ENCODE assay signal across 1 cellular context in the genomic region with DNA sequence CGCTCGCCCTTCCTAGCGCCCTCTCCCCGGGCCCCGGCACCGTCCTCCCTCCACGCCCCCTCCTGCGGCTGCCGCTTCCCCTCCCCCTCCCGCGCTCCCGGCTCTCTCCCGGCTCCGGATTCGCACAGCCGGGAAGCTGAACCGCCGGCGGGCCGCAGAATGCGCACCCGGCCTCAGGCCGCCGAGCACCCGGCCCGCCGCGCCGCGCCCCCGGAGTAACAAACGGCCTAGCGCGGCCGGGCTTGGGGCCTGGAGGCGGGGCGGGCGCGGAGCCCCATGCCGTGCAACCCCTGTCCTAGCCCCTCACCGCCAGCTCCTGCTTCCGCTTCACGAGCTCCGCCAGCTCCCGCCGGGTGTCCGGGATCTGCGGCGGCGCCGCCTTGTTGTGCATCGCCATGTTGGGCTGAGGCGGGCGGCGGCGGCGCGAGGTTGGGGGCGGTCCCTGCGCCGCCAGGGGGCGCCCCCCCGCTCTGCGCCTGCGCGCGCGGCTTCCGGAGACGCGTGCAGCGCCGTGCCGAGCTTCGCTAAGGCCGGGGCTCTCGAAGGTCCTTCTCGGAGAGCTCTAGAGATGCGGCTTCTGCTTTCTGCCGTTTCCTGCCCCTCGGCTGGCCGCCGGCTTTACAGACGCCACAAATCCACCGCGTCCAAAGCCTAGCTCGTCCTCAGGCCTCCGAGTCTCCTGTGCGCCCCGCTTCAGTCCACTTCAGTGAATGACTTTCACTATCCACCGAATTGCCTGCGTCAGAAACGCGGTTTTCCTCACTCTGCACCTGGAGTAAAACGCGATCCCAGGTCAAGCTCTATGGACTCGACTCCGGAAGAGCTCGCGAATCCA.
A peak's percentile ranks its signal among the peaks of the same experiment; 100 is the strongest.
TF ChIP-seq lines count a peak whose summit lies in the region.

A gene (minus strand): TSS at position 417 of the 835 bp plus-strand sequence. CDS start 20 bp downstream, at position 397.

TF ChIP-seq in HepG2, 621 proteins besides CTCF, POLR2A, EP300 and RAD21 (continued from another document and continues in another):
- TF ChIP-seq, protein P1, sequence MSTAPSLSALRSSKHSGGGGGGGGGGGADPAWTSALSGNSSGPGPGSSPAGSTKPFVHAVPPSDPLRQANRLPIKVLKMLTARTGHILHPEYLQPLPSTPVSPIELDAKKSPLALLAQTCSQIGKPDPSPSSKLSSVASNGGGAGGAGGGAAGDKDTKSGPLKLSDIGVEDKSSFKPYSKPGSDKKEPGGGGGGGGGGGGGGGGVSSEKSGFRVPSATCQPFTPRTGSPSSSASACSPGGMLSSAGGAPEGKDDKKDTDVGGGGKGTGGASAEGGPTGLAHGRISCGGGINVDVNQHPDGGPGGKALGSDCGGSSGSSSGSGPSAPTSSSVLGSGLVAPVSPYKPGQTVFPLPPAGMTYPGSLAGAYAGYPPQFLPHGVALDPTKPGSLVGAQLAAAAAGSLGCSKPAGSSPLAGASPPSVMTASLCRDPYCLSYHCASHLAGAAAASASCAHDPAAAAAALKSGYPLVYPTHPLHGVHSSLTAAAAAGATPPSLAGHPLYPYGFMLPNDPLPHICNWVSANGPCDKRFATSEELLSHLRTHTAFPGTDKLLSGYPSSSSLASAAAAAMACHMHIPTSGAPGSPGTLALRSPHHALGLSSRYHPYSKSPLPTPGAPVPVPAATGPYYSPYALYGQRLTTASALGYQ (CRISPR knock-in tag; IDR thresholded peaks at IDR 0.05): peak; percentile 90; the same call in 1 of the 2 replicates
- TF ChIP-seq REXO4 (CRISPR knock-in tag; IDR thresholded peaks at IDR 0.05; ENCODE audit: borderline replicate concordance) (no peak), ZMYM4 (CRISPR knock-in tag; IDR thresholded peaks at IDR 0.05) (peak; percentile 84), ZC3H13 (CRISPR knock-in tag; IDR thresholded peaks at IDR 0.05) (no peak), TMF1 (CRISPR knock-in tag; IDR thresholded peaks at IDR 0.05; ENCODE audit: low read depth) (0 out of 2 replicates have a peak, but pooled peaks have one; percentile 32), POGZ (CRISPR knock-in tag; IDR thresholded peaks at IDR 0.05) (peak; percentile 41), ATAD3A (CRISPR knock-in tag; IDR thresholded peaks at IDR 0.05) (no peak), ZNF788 (CRISPR knock-in tag; IDR thresholded peaks at IDR 0.05; ENCODE audit: borderline replicate concordance) (no peak; the same call in 1 of the 2 replicates), ZBTB3 (CRISPR knock-in tag; IDR thresholded peaks at IDR 0.05; ENCODE audit: borderline replicate concordance, low read depth) (no peak), GLI4 (CRISPR knock-in tag; IDR thresholded peaks at IDR 0.05; ENCODE audit: borderline replicate concordance) (no peak; the same call in 1 of the 2 replicates), ZNF343 (CRISPR knock-in tag; IDR thresholded peaks at IDR 0.05) (peak; percentile 63; the same call in 1 of the 2 replicates), TBP (CRISPR knock-in tag; IDR thresholded peaks at IDR 0.05) (no peak), ZNF260 (CRISPR knock-in tag; IDR thresholded peaks at IDR 0.05; ENCODE audit: borderline replicate concordance, low read depth) (no peak), KLF6 (CRISPR knock-in tag; IDR thresholded peaks at IDR 0.05) (peak; percentile 69; the same call in 1 of the 2 replicates), CCAR2 (optimal IDR thresholded peaks at IDR 0.05; ENCODE audit: low read depth, low read length) (no peak), RFX1 (IDR thresholded peaks at IDR 0.05) (no peak), ZNF274 (CRISPR knock-in tag; IDR thresholded peaks at IDR 0.05) (peak; percentile 30), MXD4 (CRISPR knock-in tag; IDR thresholded peaks at IDR 0.05) (no peak), ZNF335 (CRISPR knock-in tag; IDR thresholded peaks at IDR 0.05) (peak; percentile 56; the same call in 1 of the 2 replicates), STAT5B (CRISPR knock-in tag; IDR thresholded peaks at IDR 0.05) (no peak), KMT2A (CRISPR knock-in tag; IDR thresholded peaks at IDR 0.05) (peak; percentile 84), SMAD3 (CRISPR knock-in tag; IDR thresholded peaks at IDR 0.05) (peak; percentile 50; the same call in 1 of the 2 replicates), ZNF572 (CRISPR knock-in tag; IDR thresholded peaks at IDR 0.05) (no peak), MBNL3 (CRISPR knock-in tag; conservative IDR thresholded peaks at IDR 0.05) (no peak), SNAPC2 (CRISPR knock-in tag; IDR thresholded peaks at IDR 0.05) (0 out of 2 replicates have a peak, but pooled peaks have one; percentile 48)
- TF ChIP-seq, protein P2, sequence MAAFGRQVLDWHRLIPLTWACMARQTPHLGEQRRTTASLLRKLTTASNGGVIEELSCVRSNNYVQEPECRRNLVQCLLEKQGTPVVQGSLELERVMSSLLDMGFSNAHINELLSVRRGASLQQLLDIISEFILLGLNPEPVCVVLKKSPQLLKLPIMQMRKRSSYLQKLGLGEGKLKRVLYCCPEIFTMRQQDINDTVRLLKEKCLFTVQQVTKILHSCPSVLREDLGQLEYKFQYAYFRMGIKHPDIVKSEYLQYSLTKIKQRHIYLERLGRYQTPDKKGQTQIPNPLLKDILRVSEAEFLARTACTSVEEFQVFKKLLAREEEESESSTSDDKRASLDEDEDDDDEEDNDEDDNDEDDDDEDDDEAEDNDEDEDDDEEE (CRISPR knock-in tag; IDR thresholded peaks at IDR 0.05): no peak; the same call in 1 of the 2 replicates
- TF ChIP-seq, protein P3, sequence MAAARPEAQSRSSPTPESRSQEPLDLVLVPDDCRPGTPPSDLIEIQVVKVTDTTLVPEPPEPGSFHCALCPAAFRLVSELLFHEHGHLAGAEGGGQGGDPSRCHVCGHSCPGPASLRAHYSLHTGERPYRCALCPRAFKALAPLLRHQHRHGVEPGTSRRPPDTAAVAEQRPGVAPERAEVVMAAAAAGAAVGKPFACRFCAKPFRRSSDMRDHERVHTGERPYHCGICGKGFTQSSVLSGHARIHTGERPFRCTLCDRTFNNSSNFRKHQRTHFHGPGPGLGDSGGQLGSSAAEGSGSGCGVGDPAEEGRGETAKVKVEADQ (CRISPR knock-in tag; IDR thresholded peaks at IDR 0.05; ENCODE audit: borderline replicate concordance): peak; percentile 56; the same call in 1 of the 2 replicates
- TF ChIP-seq, protein P4, sequence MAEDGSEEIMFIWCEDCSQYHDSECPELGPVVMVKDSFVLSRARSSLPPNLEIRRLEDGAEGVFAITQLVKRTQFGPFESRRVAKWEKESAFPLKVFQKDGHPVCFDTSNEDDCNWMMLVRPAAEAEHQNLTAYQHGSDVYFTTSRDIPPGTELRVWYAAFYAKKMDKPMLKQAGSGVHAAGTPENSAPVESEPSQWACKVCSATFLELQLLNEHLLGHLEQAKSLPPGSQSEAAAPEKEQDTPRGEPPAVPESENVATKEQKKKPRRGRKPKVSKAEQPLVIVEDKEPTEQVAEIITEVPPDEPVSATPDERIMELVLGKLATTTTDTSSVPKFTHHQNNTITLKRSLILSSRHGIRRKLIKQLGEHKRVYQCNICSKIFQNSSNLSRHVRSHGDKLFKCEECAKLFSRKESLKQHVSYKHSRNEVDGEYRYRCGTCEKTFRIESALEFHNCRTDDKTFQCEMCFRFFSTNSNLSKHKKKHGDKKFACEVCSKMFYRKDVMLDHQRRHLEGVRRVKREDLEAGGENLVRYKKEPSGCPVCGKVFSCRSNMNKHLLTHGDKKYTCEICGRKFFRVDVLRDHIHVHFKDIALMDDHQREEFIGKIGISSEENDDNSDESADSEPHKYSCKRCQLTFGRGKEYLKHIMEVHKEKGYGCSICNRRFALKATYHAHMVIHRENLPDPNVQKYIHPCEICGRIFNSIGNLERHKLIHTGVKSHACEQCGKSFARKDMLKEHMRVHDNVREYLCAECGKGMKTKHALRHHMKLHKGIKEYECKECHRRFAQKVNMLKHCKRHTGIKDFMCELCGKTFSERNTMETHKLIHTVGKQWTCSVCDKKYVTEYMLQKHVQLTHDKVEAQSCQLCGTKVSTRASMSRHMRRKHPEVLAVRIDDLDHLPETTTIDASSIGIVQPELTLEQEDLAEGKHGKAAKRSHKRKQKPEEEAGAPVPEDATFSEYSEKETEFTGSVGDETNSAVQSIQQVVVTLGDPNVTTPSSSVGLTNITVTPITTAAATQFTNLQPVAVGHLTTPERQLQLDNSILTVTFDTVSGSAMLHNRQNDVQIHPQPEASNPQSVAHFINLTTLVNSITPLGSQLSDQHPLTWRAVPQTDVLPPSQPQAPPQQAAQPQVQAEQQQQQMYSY (CRISPR knock-in tag; IDR thresholded peaks at IDR 0.05): peak; percentile 65; the same call in 1 of the 2 replicates
- TF ChIP-seq, protein P5, sequence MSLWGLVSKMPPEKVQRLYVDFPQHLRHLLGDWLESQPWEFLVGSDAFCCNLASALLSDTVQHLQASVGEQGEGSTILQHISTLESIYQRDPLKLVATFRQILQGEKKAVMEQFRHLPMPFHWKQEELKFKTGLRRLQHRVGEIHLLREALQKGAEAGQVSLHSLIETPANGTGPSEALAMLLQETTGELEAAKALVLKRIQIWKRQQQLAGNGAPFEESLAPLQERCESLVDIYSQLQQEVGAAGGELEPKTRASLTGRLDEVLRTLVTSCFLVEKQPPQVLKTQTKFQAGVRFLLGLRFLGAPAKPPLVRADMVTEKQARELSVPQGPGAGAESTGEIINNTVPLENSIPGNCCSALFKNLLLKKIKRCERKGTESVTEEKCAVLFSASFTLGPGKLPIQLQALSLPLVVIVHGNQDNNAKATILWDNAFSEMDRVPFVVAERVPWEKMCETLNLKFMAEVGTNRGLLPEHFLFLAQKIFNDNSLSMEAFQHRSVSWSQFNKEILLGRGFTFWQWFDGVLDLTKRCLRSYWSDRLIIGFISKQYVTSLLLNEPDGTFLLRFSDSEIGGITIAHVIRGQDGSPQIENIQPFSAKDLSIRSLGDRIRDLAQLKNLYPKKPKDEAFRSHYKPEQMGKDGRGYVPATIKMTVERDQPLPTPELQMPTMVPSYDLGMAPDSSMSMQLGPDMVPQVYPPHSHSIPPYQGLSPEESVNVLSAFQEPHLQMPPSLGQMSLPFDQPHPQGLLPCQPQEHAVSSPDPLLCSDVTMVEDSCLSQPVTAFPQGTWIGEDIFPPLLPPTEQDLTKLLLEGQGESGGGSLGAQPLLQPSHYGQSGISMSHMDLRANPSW (CRISPR knock-in tag; IDR thresholded peaks at IDR 0.05; ENCODE audit: borderline replicate concordance): no peak; the same call in 1 of the 2 replicates
- TF ChIP-seq, protein P6, sequence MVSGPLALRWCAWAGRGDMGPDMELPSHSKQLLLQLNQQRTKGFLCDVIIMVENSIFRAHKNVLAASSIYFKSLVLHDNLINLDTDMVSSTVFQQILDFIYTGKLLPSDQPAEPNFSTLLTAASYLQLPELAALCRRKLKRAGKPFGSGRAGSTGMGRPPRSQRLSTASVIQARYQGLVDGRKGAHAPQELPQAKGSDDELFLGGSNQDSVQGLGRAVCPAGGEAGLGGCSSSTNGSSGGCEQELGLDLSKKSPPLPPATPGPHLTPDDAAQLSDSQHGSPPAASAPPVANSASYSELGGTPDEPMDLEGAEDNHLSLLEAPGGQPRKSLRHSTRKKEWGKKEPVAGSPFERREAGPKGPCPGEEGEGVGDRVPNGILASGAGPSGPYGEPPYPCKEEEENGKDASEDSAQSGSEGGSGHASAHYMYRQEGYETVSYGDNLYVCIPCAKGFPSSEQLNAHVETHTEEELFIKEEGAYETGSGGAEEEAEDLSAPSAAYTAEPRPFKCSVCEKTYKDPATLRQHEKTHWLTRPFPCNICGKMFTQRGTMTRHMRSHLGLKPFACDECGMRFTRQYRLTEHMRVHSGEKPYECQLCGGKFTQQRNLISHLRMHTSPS (CRISPR knock-in tag; IDR thresholded peaks at IDR 0.05; ENCODE audit: low read depth): no peak
- TF ChIP-seq, protein P7, sequence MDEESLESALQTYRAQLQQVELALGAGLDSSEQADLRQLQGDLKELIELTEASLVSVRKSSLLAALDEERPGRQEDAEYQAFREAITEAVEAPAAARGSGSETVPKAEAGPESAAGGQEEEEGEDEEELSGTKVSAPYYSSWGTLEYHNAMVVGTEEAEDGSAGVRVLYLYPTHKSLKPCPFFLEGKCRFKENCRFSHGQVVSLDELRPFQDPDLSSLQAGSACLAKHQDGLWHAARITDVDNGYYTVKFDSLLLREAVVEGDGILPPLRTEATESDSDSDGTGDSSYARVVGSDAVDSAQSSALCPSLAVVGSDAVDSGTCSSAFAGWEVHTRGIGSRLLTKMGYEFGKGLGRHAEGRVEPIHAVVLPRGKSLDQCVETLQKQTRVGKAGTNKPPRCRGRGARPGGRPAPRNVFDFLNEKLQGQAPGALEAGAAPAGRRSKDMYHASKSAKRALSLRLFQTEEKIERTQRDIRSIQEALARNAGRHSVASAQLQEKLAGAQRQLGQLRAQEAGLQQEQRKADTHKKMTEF (CRISPR knock-in tag; IDR thresholded peaks at IDR 0.05): peak; percentile 58; the same call in 1 of the 2 replicates
- TF ChIP-seq, protein P8, sequence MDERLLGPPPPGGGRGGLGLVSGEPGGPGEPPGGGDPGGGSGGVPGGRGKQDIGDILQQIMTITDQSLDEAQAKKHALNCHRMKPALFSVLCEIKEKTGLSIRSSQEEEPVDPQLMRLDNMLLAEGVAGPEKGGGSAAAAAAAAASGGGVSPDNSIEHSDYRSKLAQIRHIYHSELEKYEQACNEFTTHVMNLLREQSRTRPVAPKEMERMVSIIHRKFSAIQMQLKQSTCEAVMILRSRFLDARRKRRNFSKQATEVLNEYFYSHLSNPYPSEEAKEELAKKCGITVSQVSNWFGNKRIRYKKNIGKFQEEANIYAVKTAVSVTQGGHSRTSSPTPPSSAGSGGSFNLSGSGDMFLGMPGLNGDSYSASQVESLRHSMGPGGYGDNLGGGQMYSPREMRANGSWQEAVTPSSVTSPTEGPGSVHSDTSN (CRISPR knock-in tag; IDR thresholded peaks at IDR 0.05): no peak
- TF ChIP-seq, protein P9, sequence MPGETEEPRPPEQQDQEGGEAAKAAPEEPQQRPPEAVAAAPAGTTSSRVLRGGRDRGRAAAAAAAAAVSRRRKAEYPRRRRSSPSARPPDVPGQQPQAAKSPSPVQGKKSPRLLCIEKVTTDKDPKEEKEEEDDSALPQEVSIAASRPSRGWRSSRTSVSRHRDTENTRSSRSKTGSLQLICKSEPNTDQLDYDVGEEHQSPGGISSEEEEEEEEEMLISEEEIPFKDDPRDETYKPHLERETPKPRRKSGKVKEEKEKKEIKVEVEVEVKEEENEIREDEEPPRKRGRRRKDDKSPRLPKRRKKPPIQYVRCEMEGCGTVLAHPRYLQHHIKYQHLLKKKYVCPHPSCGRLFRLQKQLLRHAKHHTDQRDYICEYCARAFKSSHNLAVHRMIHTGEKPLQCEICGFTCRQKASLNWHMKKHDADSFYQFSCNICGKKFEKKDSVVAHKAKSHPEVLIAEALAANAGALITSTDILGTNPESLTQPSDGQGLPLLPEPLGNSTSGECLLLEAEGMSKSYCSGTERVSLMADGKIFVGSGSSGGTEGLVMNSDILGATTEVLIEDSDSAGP (CRISPR knock-in tag; IDR thresholded peaks at IDR 0.05; ENCODE audit: borderline replicate concordance): peak; percentile 83
- TF ChIP-seq, protein P10, sequence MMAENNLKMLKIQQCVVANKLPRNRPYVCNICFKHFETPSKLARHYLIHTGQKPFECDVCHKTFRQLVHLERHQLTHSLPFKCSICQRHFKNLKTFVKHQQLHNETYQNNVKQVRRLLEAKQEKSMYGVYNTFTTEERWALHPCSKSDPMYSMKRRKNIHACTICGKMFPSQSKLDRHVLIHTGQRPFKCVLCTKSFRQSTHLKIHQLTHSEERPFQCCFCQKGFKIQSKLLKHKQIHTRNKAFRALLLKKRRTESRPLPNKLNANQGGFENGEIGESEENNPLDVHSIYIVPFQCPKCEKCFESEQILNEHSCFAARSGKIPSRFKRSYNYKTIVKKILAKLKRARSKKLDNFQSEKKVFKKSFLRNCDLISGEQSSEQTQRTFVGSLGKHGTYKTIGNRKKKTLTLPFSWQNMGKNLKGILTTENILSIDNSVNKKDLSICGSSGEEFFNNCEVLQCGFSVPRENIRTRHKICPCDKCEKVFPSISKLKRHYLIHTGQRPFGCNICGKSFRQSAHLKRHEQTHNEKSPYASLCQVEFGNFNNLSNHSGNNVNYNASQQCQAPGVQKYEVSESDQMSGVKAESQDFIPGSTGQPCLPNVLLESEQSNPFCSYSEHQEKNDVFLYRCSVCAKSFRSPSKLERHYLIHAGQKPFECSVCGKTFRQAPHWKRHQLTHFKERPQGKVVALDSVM (CRISPR knock-in tag; IDR thresholded peaks at IDR 0.05): peak; percentile 72; the same call in 1 of the 2 replicates
